In genomic region chr1:76035053-76035452, GRCh38 we compare ENCODE assay signal across 10 cellular contexts. TPM values are rescaled to one million over a fixed set of nuclear protein-coding genes. Genes with fewer than 3 reads are reported as not detected.
DNase-seq lines count a peak whose midpoint lies in the region; ATAC-seq and TF ChIP-seq lines count a peak whose summit lies in the region.
"Had no signal": no experiment of that assay in that cellular context is flagged by ENCODE, and none has a peak within 500 bp of the region (broad histone marks: within the 10 kb centered on the region; RNA-seq: fewer than 3 reads in every experiment).

No MANE protein-coding gene starts in this region.

- H3K9me3 ChIP-seq in Loucy (ENCODE audit: insufficient read depth, low read depth, low read length) (no peaks in the 10 kb centered on the region), neuronal stem cell (replicated peaks in 1 of 2; ENCODE audit: control insufficient read depth in 2 of 2, insufficient read depth in 1 of 2, low read depth in 1 of 2, low read length in 2 of 2) (peaks cover 0 to 1% of the 10 kb centered on the region in 2 donors)
- H3K9me3 ChIP-seq: pancreas had no signal

- H2BK120ac ChIP-seq in neuronal stem cell (ENCODE audit: low read depth, low read length), result no peak overlapping the region

- no peaks in the 10 kb centered on the region for H3K27me3 ChIP-seq in Loucy (ENCODE audit: insufficient read depth, low read length, poor library complexity, severe bottlenecking)
- no peaks in the 10 kb centered on the region for H3K27me3 ChIP-seq in neuronal stem cell (ENCODE audit: control insufficient read depth in 3 of 3, insufficient read depth in 3 of 3, low read depth in 1 of 3, low read length in 3 of 3)
- H3K27me3 ChIP-seq: pancreas had no signal

- H3K9ac ChIP-seq in Loucy (ENCODE audit: low read depth, low read length, poor library complexity, severe bottlenecking), result no peak overlapping the region
- no peak overlapping the region for H3K9ac ChIP-seq in neuronal stem cell (ENCODE audit: low read depth, low read length, poor library complexity)

- no peak overlapping the region for H3K14ac ChIP-seq in neuronal stem cell (ENCODE audit: low read length)

- WGBS in neuronal stem cell (ENCODE audit: extremely low coverage in 2 of 2, insufficient read length in 2 of 2, insufficient replicate concordance in 1 of 2), 2 donors, result no CpG with 5 or more reads among the region's 2 CpGs

- H3F3A ChIP-seq in Loucy (ENCODE audit: low read depth), result no peaks in the 10 kb centered on the region

- no peaks in the 10 kb centered on the region for H3K36me3 ChIP-seq in Loucy (ENCODE audit: insufficient read depth, low read length)
- no peaks in the 10 kb centered on the region for H3K36me3 ChIP-seq in neuronal stem cell (replicated peaks in 1 of 2; ENCODE audit: control insufficient read depth in 2 of 2, insufficient read depth in 2 of 2, low read length in 2 of 2)
- H3K36me3 ChIP-seq: pancreas had no signal

- no peak overlapping the region for H4K8ac ChIP-seq in neuronal stem cell (ENCODE audit: low read depth, low read length)

- H3K4ac ChIP-seq in neuronal stem cell (ENCODE audit: low read length), result no peak overlapping the region

- TF ChIP-seq CTCF in Loucy (conservative IDR thresholded peaks at IDR 0.05; ENCODE audit: low read length), result peak; percentile 65

- no peak overlapping the region for H2BK12ac ChIP-seq in neuronal stem cell (ENCODE audit: low read length)

- H2AFZ ChIP-seq in Loucy (ENCODE audit: low read length) (no peak overlapping the region), neuronal stem cell (ENCODE audit: low read length) (no peak overlapping the region)

- H2BK15ac ChIP-seq in neuronal stem cell (ENCODE audit: low read length), result no peak overlapping the region

- no peak overlapping the region for H2BK5ac ChIP-seq in neuronal stem cell (ENCODE audit: low read length)

- H3K79me2 ChIP-seq in Loucy (ENCODE audit: insufficient read depth, low read length), result no peaks in the 10 kb centered on the region

- H3K4me3 ChIP-seq in Loucy (ENCODE audit: low read length, poor library complexity, severe bottlenecking), result no peak overlapping the region
- H3K4me3 ChIP-seq in neuronal stem cell (ENCODE audit: low read length in 2 of 2), result no peak overlapping the region
- H3K4me3 ChIP-seq: pancreas had no signal

- DNase-seq in DMS53 (lab: John Stamatoyannopoulos, UW) (peak; percentile 71), cerebellar cortex (ENCODE audit: low spot score) (peak; percentile 1), middle frontal gyrus (ENCODE audit: extremely low spot score, low spot score) (peak; percentile 25), AG20443 (ENCODE audit: low spot score) (no peak), neuronal stem cell (ENCODE audit: low spot score) (no peak)
- no peak for DNase-seq in activated effector memory CD4-positive, alpha-beta T cell treated with Interleukin-2 at 50 U/mL for 16 hours
- DNase-seq: pancreas had no signal

- H4K91ac ChIP-seq in neuronal stem cell (ENCODE audit: low read depth, low read length, poor library complexity), result no peak overlapping the region

- no peaks in the 10 kb centered on the region for H4K20me1 ChIP-seq in Loucy (ENCODE audit: insufficient read depth, low read length, poor library complexity, severe bottlenecking)

- no peak overlapping the region for H3K4me2 ChIP-seq in Loucy (ENCODE audit: low read depth, low read length, poor library complexity, severe bottlenecking)
- no peak overlapping the region for H3K4me2 ChIP-seq in neuronal stem cell (ENCODE audit: insufficient read depth, low read length, poor library complexity, severe bottlenecking)

- H3K23ac ChIP-seq in neuronal stem cell (ENCODE audit: low read depth, low read length, poor library complexity), result no peak overlapping the region

- no peak overlapping the region for H2AK5ac ChIP-seq in neuronal stem cell (ENCODE audit: low read depth, low read length)

- no peaks in the 10 kb centered on the region for H3K9me2 ChIP-seq in Loucy (replicated peaks; ENCODE audit: low read depth, low read length)

- no peak overlapping the region for H3K18ac ChIP-seq in neuronal stem cell (ENCODE audit: low read length)

- ATAC-seq in HG03097 (IDR thresholded peaks at IDR 0.05; ENCODE audit: low FRiP score, unreplicated experiment), result no peak
- ATAC-seq: activated CD4-positive, CD25-positive, alpha-beta regulatory T cell treated with anti-CD3 and anti-CD28 coated beads, Interleukin-2, amount 50 U/mL, for 24 hours; pancreas had no signal

- H3K4me1 ChIP-seq in Loucy (ENCODE audit: insufficient read depth, low read length, poor library complexity, severe bottlenecking), result no peaks in the 10 kb centered on the region
- H3K4me1 ChIP-seq in neuronal stem cell (ENCODE audit: control insufficient read depth in 2 of 2, insufficient read depth in 1 of 2, low read depth in 1 of 2, low read length in 2 of 2), result peaks cover 0 to 10% of the 10 kb centered on the region in 2 donors
- H3K4me1 ChIP-seq: pancreas had no signal

- H3K27ac ChIP-seq in neuronal stem cell (replicated peaks; ENCODE audit: low read length), result no peak overlapping the region
- H3K27ac ChIP-seq: pancreas had no signal

- H3K79me1 ChIP-seq in neuronal stem cell (ENCODE audit: low read depth, low read length), result no peaks in the 10 kb centered on the region

RNA-seq across cellular contexts. Expression of gene ST6GALNAC3, which starts 39.5 kb away (rescaled TPM):
- polyA plus RNA-seq in neuronal stem cell (2013, experiment 1 of 2), result 9.0 TPM
- polyA plus RNA-seq in neuronal stem cell (2013, experiment 2 of 2), result 9.5 TPM

Comparison
In these comparisons a context has a peak if more than half of its experiments do, and no peak if none do; other contexts are left out.
1. DNase-seq: peak in DMS53 (single experiment), cerebellar cortex (single experiment) and middle frontal gyrus (single experiment); none in AG20443 (single experiment), neuronal stem cell (single experiment) and activated effector memory CD4-positive, alpha-beta T cell treated with Interleukin-2 at 50 U/mL for 16 hours (single experiment).